12 cellular contexts compared by ENCODE assay signal in the genomic region with DNA sequence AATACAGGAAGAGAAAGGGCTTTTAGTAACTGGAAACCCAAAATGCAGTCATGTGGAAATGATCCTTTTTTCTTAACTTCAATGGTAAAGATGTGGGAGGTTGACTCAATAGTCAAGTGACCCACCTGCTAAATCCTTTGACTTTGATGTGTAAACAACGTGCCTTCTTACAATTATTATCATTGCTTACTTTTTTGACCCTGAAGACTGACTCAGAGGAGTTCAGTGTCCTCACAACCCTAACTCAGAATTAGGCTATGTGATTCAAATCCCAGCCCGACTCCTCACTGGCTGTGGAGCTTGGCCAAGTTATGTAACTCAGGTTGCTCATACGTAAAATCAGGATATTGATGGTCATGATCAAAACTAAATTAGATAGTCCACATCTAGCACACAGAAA. TPM values are rescaled to one million over a fixed set of nuclear protein-coding genes. Genes with fewer than 3 reads are reported as not detected.
DNase-seq lines count a peak whose midpoint lies in the region; ATAC-seq and TF ChIP-seq lines count a peak whose summit lies in the region.
"Had no signal": no experiment of that assay in that cellular context is flagged by ENCODE, and none has a peak within 500 bp of the region (broad histone marks: within the 10 kb centered on the region; RNA-seq: fewer than 3 reads in every experiment).

No MANE protein-coding gene starts in this region.

- ATAC-seq in HG02852 (IDR thresholded peaks at IDR 0.05; ENCODE audit: unreplicated experiment) (peak; percentile 49), GM19035 (IDR thresholded peaks at IDR 0.05; ENCODE audit: unreplicated experiment) (no peak)
- ATAC-seq: naive thymus-derived CD8-positive, alpha-beta T cell had no signal

- no peak overlapping the region for H3K9ac ChIP-seq in SK-N-MC (ENCODE audit: insufficient read length)

- H3K4me3 ChIP-seq in SK-N-MC, result peak overlapping the region; percentile 51; the same call in 1 of the 2 replicates
- H3K4me3 ChIP-seq: transverse colon had no signal

- no peaks in the 10 kb centered on the region for H3K36me3 ChIP-seq in SK-N-MC (ENCODE audit: insufficient read depth, low read length)
- H3K36me3 ChIP-seq: transverse colon had no signal

- H3K27ac ChIP-seq in SK-N-MC, result peak overlapping the region; percentile 93
- H3K27ac ChIP-seq: HL-60, transverse colon had no signal

- H3K27ac Mint-ChIP-seq in mesothelial cell of epicardium, result peak overlapping the region; percentile 49
- H3K27ac Mint-ChIP-seq: naive thymus-derived CD8-positive, alpha-beta T cell had no signal

- no peaks in the 10 kb centered on the region for H3K9me3 ChIP-seq in SK-N-MC (ENCODE audit: low read depth, low read length)
- H3K9me3 ChIP-seq: transverse colon had no signal

- no peak for TF ChIP-seq CTCF in mesothelial cell of epicardium (IDR thresholded peaks at IDR 0.05; ENCODE audit: unreplicated experiment)

- peak; percentile 16 for DNase-seq in GM03348 (ENCODE audit: low spot score)
- no peak for DNase-seq in SK-N-MC (ENCODE audit: low read depth, low spot score)
- no peak for DNase-seq in mesothelial cell of epicardium (ENCODE audit: low spot score in 2 of 2, unreplicated experiment in 2 of 2)
- DNase-seq in NCI-H345 (lab: John Stamatoyannopoulos, UW), result no peak
- no peak for DNase-seq in activated CD8-positive, alpha-beta memory T cell treated with anti-CD3 and anti-CD28 coated beads for 24 hours
- no peak for DNase-seq in NCI-H128 (lab: John Stamatoyannopoulos, UW; ENCODE audit: unreplicated experiment)
- DNase-seq: naive thymus-derived CD8-positive, alpha-beta T cell; T-helper 1 cell; transverse colon had no signal

- no peaks in the 10 kb centered on the region for H3K36me3 Mint-ChIP-seq in mesothelial cell of epicardium
- H3K36me3 Mint-ChIP-seq: naive thymus-derived CD8-positive, alpha-beta T cell had no signal

- peaks cover 22% of the 10 kb centered on the region for H3K4me1 Mint-ChIP-seq in mesothelial cell of epicardium

- H3K9me3 Mint-ChIP-seq in mesothelial cell of epicardium, result no peaks in the 10 kb centered on the region
- H3K9me3 Mint-ChIP-seq: naive thymus-derived CD8-positive, alpha-beta T cell had no signal

- no peak overlapping the region for H3K4me3 Mint-ChIP-seq in mesothelial cell of epicardium
- H3K4me3 Mint-ChIP-seq: naive thymus-derived CD8-positive, alpha-beta T cell had no signal

- no peaks in the 10 kb centered on the region for H3K27me3 Mint-ChIP-seq in mesothelial cell of epicardium (ENCODE audit: low read depth)

RNA-seq across cellular contexts. Expression of gene ANXA1, which starts 27.9 kb away (rescaled TPM):
- 166 to 189 TPM (median 183 TPM) in 3 replicates for total RNA-seq in mesothelial cell of epicardium
